Comparison of ENCODE assay signal across 19 cellular contexts in the genomic region with DNA sequence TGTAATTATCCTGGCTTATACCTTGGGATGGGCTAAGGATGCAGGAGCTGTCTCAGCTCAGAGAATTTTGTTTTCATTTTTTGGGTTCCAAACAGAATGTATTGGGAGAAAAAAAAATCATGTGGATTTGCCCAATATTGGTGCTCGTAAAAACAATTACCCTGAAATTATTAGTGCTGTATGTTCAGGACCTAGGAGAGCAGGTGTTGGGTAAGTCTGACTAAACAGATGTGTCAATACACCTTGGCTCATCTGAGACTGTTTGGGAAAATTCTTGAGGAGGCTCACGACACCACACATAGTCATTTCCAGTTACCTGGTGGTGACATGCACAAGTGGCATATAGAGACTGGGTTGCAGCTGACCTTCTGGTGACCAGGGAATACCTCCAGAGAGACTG.
DNase-seq lines count a peak whose midpoint lies in the region; ATAC-seq and TF ChIP-seq lines count a peak whose summit lies in the region.
"Had no signal": no experiment of that assay in that cellular context is flagged by ENCODE, and none has a peak within 500 bp of the region (broad histone marks: within the 10 kb centered on the region; RNA-seq: fewer than 3 reads in every experiment).

No MANE protein-coding gene starts in this region.

- H3K36me3 ChIP-seq in PC-3 (ENCODE audit: low read depth, low read length) = no peaks in the 10 kb centered on the region
- no peaks in the 10 kb centered on the region for H3K36me3 ChIP-seq in left lung
- no peaks in the 10 kb centered on the region for H3K36me3 ChIP-seq in upper lobe of right lung
- no peaks in the 10 kb centered on the region for H3K36me3 ChIP-seq in breast epithelium

- ATAC-seq in PC-3 (no peak), left lung (peak; percentile 72), upper lobe of right lung (peak; percentile 50)
- ATAC-seq: GM12878, HCT116, K562 had no signal

- no peak overlapping the region for H2AFZ ChIP-seq in PC-3 (ENCODE audit: low read length)
- H2AFZ ChIP-seq: GM23248 had no signal

- H4K20me1 ChIP-seq in PC-3 (ENCODE audit: low read length) = no peaks in the 10 kb centered on the region

- no peaks in the 10 kb centered on the region for H3F3A ChIP-seq in PC-3 (ENCODE audit: low read length, unreplicated experiment)

- H3K4me1 ChIP-seq in PC-3 (ENCODE audit: insufficient read depth, low read length) = no peaks in the 10 kb centered on the region
- no peaks in the 10 kb centered on the region for H3K4me1 ChIP-seq in left lung
- no peaks in the 10 kb centered on the region for H3K4me1 ChIP-seq in upper lobe of right lung
- no peaks in the 10 kb centered on the region for H3K4me1 ChIP-seq in breast epithelium

- POLR2A ChIA-PET in PC-3 (lab: Charles Lee; ENCODE audit: unreplicated experiment) = no interaction called here

- no peaks in the 10 kb centered on the region for H3K9me2 ChIP-seq in PC-3 (replicated peaks; ENCODE audit: low read length)

- intact Hi-C loops in PC-3 (cut with micrococcal nuclease) (no loop called here), left lung (cut with DNase I) (no loop called here), upper lobe of right lung (cut with DNase I) (no loop called here), breast epithelium (cut with DNase I; ENCODE audit: low total_unique reads) (no loop called here)

- DNase-seq in DMS53 (lab: John Stamatoyannopoulos, UW) (peak; percentile 30), DMS53 treated with DMSO at 0.1 percent for 48 hours (lab: John Stamatoyannopoulos, UW; ENCODE audit: unreplicated experiment) (no peak), PC-3 (peak; percentile 31), left lung (no peak), upper lobe of right lung (no peak), SK-N-DZ (ENCODE audit: low spot score) (no peak), breast epithelium (ENCODE audit: low spot score in 2 of 2) (no peak), GM20000 (ENCODE audit: low spot score) (no peak)
- DNase-seq: 8988T, COR-L47, DMS153, EL, GM23248, NCI-H1417, NCI-H187, SHP77 treated with DMSO at 0.1 percent for 48 hours had no signal

- BruUV-seq in PC-3 (replicated peaks; lab: Mats Ljungman, UMichigan) = no TSS peak

- CTCF ChIA-PET in PC-3 (lab: Charles Lee) = no interaction called here

- TF ChIP-seq POLR2A in breast epithelium (IDR thresholded peaks at IDR 0.05) = no peak

- no peaks in the 10 kb centered on the region for H3K27me3 ChIP-seq in PC-3 (ENCODE audit: low read length)
- no peaks in the 10 kb centered on the region for H3K27me3 ChIP-seq in left lung
- no peaks in the 10 kb centered on the region for H3K27me3 ChIP-seq in upper lobe of right lung
- H3K27me3 ChIP-seq in breast epithelium = no peaks in the 10 kb centered on the region

- no peak overlapping the region for H3K4me2 ChIP-seq in PC-3 (ENCODE audit: low read length)

- no peak overlapping the region for H3K27ac ChIP-seq in PC-3 (ENCODE audit: low read length)
- H3K27ac ChIP-seq in left lung = no peak overlapping the region
- no peak overlapping the region for H3K27ac ChIP-seq in upper lobe of right lung
- no peak overlapping the region for H3K27ac ChIP-seq in breast epithelium
- H3K27ac ChIP-seq: GM23248 had no signal

- no peak overlapping the region for H3K9ac ChIP-seq in PC-3 (ENCODE audit: low read length)
- H3K9ac ChIP-seq: GM23248 had no signal

- TF ChIP-seq CTCF in PC-3 (conservative IDR thresholded peaks at IDR 0.05; ENCODE audit: low read depth, low read length) (no peak), left lung (IDR thresholded peaks at IDR 0.05) (no peak), upper lobe of right lung (IDR thresholded peaks at IDR 0.05) (no peak), breast epithelium (IDR thresholded peaks at IDR 0.05) (no peak), GM20000 (IDR thresholded peaks at IDR 0.05; ENCODE audit: extremely low read depth, missing control alignments) (no peak)

- H3K79me2 ChIP-seq in PC-3 (ENCODE audit: low read length) = no peaks in the 10 kb centered on the region

- no peaks in the 10 kb centered on the region for H3K9me3 ChIP-seq in PC-3 (ENCODE audit: low read length)
- H3K9me3 ChIP-seq in left lung = no peaks in the 10 kb centered on the region
- H3K9me3 ChIP-seq in upper lobe of right lung = no peaks in the 10 kb centered on the region
- no peaks in the 10 kb centered on the region for H3K9me3 ChIP-seq in breast epithelium

- H3K4me3 ChIP-seq in PC-3 (ENCODE audit: low read length) = no peak overlapping the region
- H3K4me3 ChIP-seq in left lung = no peak overlapping the region
- H3K4me3 ChIP-seq in upper lobe of right lung = no peak overlapping the region
- H3K4me3 ChIP-seq in breast epithelium = no peak overlapping the region
- H3K4me3 ChIP-seq: GM12878, GM23248, K562 had no signal

Comparison
In these comparisons a context has a peak if more than half of its experiments do, and no peak if none do; other contexts are left out.
1. DNase-seq: peak in DMS53 (single experiment) and PC-3 (single experiment); none in DMS53 treated with DMSO at 0.1 percent for 48 hours (single experiment), left lung (0 of 2), upper lobe of right lung (single experiment), SK-N-DZ (single experiment), breast epithelium (0 of 2) and GM20000 (single experiment).